In the genomic region with DNA sequence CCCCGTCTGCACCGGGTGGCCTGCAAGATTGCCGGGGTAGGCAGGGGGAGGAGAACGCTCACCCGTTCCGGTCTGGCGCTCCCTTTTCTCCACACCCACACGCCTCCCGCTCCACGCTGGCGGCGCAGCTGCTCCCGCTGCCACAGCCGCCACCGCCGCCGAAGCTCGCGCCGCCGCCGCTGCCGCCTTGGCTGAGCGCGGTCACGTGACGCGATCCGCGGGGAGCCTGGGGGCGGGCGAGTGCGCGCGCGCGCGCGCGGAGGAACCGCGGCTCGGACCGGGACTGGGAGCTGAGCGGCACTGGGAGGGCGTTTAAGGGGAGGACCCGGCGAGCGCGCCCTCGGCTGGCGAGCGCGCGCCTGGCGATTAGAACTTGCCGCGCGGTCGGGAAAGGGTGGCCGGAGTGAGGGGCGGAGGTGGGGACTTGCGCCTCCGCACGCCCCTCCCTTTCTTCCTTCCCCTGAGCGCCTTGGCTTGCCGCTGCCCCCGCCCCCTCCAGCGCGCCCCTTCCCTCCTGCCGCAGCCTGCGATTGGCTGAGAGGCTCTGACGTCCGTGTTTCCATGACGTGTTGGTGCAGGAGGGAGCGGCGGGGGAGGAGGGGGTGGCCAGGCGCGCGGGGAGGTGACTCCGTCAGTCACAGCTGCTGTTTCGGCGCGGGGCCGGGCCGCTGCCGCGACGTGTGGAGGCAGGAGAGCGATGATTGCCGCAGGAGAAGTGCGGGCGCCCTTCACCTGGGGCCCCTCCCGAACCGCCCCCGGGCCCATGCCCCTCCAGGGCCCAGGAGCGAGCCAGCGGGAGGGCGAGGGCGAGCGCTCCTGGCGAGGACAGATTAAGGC, we compare ENCODE assay signal across 8 cellular contexts.
A peak's percentile ranks its signal among the peaks of the same experiment; 100 is the strongest.
DNase-seq lines count a peak whose midpoint lies in the region; ATAC-seq lines count a peak whose summit lies in the region.

No MANE protein-coding gene starts in this region.

- ATAC-seq in GM19043 (IDR thresholded peaks at IDR 0.05; ENCODE audit: low read depth, unreplicated experiment) (peak; percentile 64), HG03354 (IDR thresholded peaks at IDR 0.05; ENCODE audit: poor library complexity, severe bottlenecking, unreplicated experiment) (peak; percentile 70)
- ATAC-seq in activated CD4-positive, CD25-positive, alpha-beta regulatory T cell treated with anti-CD3 and anti-CD28 coated beads, Interleukin-2, amount 50 U/mL, for 24 hours, result peak; percentile 73 to 74

- peak; percentile 98 for DNase-seq in AG20443 (ENCODE audit: low spot score)
- peak; percentile 96 to 100 for DNase-seq in NCI-H446 (lab: John Stamatoyannopoulos, UW)
- DNase-seq in cerebellar cortex (ENCODE audit: low spot score), result peak; percentile 98
- DNase-seq in islet precursor cell, result peak; percentile 100
- peak; percentile 98 for DNase-seq in stimulated activated CD4-positive, alpha-beta T cell treated with anti-CD3 and anti-CD28 coated beads, Interleukin-12 subunit alpha, Interleukin-12 subunit beta, amount 100 ng/mL, for 4 hours

Comparison
In these comparisons a context has a peak if more than half of its experiments do, and no peak if none do; other contexts are left out.
1. Peak in every context shown above with its lines: DNase-seq and ATAC-seq.